1 cellular context compared by ENCODE assay signal in genomic region chrX:2426289-2426882, GRCh38.
A peak's percentile ranks its signal among the peaks of the same experiment; 100 is the strongest.
TF ChIP-seq lines count a peak whose summit lies in the region.

No MANE protein-coding gene starts in this region.

TF ChIP-seq in HEK293, 187 proteins besides CTCF, POLR2A, EP300 and RAD21 (continued from another document):
- TF ChIP-seq ZNF398 (tag by site-specific recombination; IDR thresholded peaks at IDR 0.05): peak; percentile 28; the same call in 1 of the 2 replicates
- TF ChIP-seq ZNF114 (tag by site-specific recombination; IDR thresholded peaks at IDR 0.05): peak; percentile 90; the same call in 1 of the 2 replicates
- no peak for TF ChIP-seq ZNF658 (tag by site-specific recombination; IDR thresholded peaks at IDR 0.05)
- 0 out of 2 replicates have a peak, but pooled peaks have one; percentile 16 for TF ChIP-seq ZNF202 (tag by site-specific recombination; IDR thresholded peaks at IDR 0.05; ENCODE audit: borderline replicate concordance)
